In the genomic region with DNA sequence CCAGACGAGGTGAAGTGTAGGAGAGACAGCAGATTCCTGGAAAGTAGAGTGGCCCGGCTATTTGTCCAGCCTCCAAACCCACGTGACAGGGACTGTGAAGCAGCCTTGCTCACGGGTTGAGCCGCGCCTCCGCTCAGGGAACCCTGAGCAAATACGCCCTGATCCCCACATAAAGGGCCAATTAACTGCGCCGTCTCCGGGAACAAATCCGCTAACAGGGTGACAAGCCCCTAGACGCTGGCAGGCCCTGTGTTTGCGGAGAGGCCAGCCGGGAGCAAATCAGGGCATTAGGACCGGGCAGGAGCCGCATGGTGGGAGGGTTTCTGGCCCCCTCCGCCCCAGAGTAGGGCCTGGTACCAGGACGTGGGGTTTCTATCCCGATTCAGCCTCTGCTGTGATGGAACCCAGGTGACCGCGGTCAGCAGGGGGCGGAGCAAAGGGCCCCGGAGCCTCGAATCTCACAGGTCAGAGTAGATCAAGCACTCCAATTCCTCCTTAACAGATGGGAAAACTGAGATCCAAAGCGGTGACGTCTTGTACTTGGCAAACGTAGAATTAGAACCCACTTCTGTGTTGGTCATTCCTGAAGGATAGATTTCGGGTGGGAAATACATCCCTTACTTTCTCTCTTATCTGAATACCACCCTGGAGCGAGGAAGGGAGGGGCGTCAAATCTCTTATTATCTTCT, we compare ENCODE assay signal across 10 cellular contexts. TPM values are rescaled to one million over a fixed set of nuclear protein-coding genes. Genes with fewer than 3 reads are reported as not detected.
DNase-seq lines count a peak whose midpoint lies in the region; ATAC-seq and TF ChIP-seq lines count a peak whose summit lies in the region.
"Had no signal": no experiment of that assay in that cellular context is flagged by ENCODE, and none has a peak within 500 bp of the region (broad histone marks: within the 10 kb centered on the region; RNA-seq: fewer than 3 reads in every experiment).

No MANE protein-coding gene starts in this region.

- H3K4me1 ChIP-seq in Panc1 (ENCODE audit: control insufficient read depth, insufficient read depth, low read length) (peaks cover 17% of the 10 kb centered on the region), foreskin keratinocyte (no peaks in the 10 kb centered on the region), osteoblast (ENCODE audit: insufficient read depth, low read length) (peaks cover 6% of the 10 kb centered on the region)

- CTCF ChIA-PET in Calu3 (lab: Charles Lee) = no interaction called here
- CTCF ChIA-PET in Panc1 (lab: Charles Lee) = no interaction called here

- H3K27ac Mint-ChIP-seq in Calu3 (ENCODE audit: unreplicated experiment) = no peak overlapping the region

- ATAC-seq in Panc1 (peak; percentile 54; the same call in 1 of the 2 replicates), foreskin keratinocyte (peak; percentile 13), GM21576 (IDR thresholded peaks at IDR 0.05; ENCODE audit: unreplicated experiment) (no peak), HG03135 (IDR thresholded peaks at IDR 0.05; ENCODE audit: unreplicated experiment) (no peak)

- POLR2A ChIA-PET in Panc1 (lab: Charles Lee) = no interaction called here

- peak overlapping the region; percentile 36 for H2AFZ ChIP-seq in osteoblast (ENCODE audit: low read length)

- H3K9me3 ChIP-seq in Panc1 (ENCODE audit: control insufficient read depth, insufficient read depth, low read depth, low read length) (no peaks in the 10 kb centered on the region), osteoblast (ENCODE audit: low read depth, low read length) (no peaks in the 10 kb centered on the region)

- peak overlapping the region; percentile 73 for H3K4me2 ChIP-seq in osteoblast (ENCODE audit: insufficient read depth, low read length)

- H3K4me1 Mint-ChIP-seq in Calu3 (ENCODE audit: low read depth, unreplicated experiment) = peaks cover 31% of the 10 kb centered on the region

- H3K36me3 ChIP-seq in Panc1 (ENCODE audit: control insufficient read depth, insufficient read depth, low read length) = no peaks in the 10 kb centered on the region
- no peaks in the 10 kb centered on the region for H3K36me3 ChIP-seq in osteoblast (ENCODE audit: insufficient read depth, low read length)

- H3K79me2 ChIP-seq in osteoblast (ENCODE audit: insufficient read depth, low read length) = no peaks in the 10 kb centered on the region

- H3K27me3 ChIP-seq in Panc1 (ENCODE audit: control insufficient read depth, insufficient read depth, low read length) = peaks cover 69% of the 10 kb centered on the region
- H3K27me3 ChIP-seq in foreskin keratinocyte = peaks cover 100% of the 10 kb centered on the region
- peaks cover 80% of the 10 kb centered on the region for H3K27me3 ChIP-seq in osteoblast (ENCODE audit: insufficient read depth, low read length)

- intact Hi-C loops in Calu3 (cut with micrococcal nuclease; ENCODE audit: unreplicated experiment) = no loop called here
- intact Hi-C loops in Panc1 (cut with micrococcal nuclease; ENCODE audit: unreplicated experiment) = no loop called here

- H3K4me3 Mint-ChIP-seq in Calu3 (ENCODE audit: low read depth, unreplicated experiment) = peak overlapping the region; percentile 21

- H3K27me3 Mint-ChIP-seq in Calu3 (ENCODE audit: unreplicated experiment) = peaks cover 86% of the 10 kb centered on the region

- no TSS peak for BruUV-seq in Calu3 (replicated peaks; lab: Mats Ljungman, UMichigan)
- no TSS peak for BruUV-seq in Panc1 (replicated peaks; lab: Mats Ljungman, UMichigan)

- H3K27ac ChIP-seq in Panc1 (ENCODE audit: low read length) (no peak overlapping the region), foreskin keratinocyte (no peak overlapping the region), osteoblast (ENCODE audit: low read depth, low read length) (no peak overlapping the region)

- TF ChIP-seq CTCF in Calu3 (IDR thresholded peaks at IDR 0.05; ENCODE audit: unreplicated experiment) (no peak), Panc1 (IDR thresholded peaks at IDR 0.05) (no peak; the same call in 1 of the 2 replicates), foreskin keratinocyte (conservative IDR thresholded peaks at IDR 0.05) (no peak), osteoblast (IDR thresholded peaks at IDR 0.05; ENCODE audit: extremely low read depth, low read depth, low read length) (no peak)

- no peaks in the 10 kb centered on the region for H3K36me3 Mint-ChIP-seq in Calu3 (ENCODE audit: insufficient read depth, unreplicated experiment)

- DNase-seq in Calu3 = no peak
- DNase-seq in Panc1 (ENCODE audit: low read depth, low spot score) = no peak
- DNase-seq in foreskin keratinocyte = no peak
- peak; percentile 97 for DNase-seq in osteoblast (ENCODE audit: insufficient read length, low spot score, missing footprints)
- DNase-seq in H4 (ENCODE audit: low spot score) = no peak
- no peak for DNase-seq in NCI-H1436 treated with DMSO at 0.1 percent for 48 hours (lab: John Stamatoyannopoulos, UW)
- DNase-seq: activated CD4-positive, CD25-positive, alpha-beta regulatory T cell treated with anti-CD3 and anti-CD28 coated beads, Interleukin-2, amount 50 U/mL, for 72 hours had no signal

- in situ Hi-C loops in Panc1 (cut with HindIII; ENCODE audit: low pct_unique_long_range_greater_than_20kb, low sequenced_read_pairs) = no loop called here

- peak overlapping the region; percentile 16 to 49; a peak in 3 of 4 replicates for H3K4me3 ChIP-seq in Panc1 (ENCODE audit: low read depth in 2 of 2, low read length in 2 of 2)
- H3K4me3 ChIP-seq in osteoblast (ENCODE audit: insufficient read depth, low read length) = peak overlapping the region; percentile 50

- no peaks in the 10 kb centered on the region for H4K20me1 ChIP-seq in osteoblast (ENCODE audit: insufficient read depth, low read length)

- no peaks in the 10 kb centered on the region for H3K9me3 Mint-ChIP-seq in Calu3 (ENCODE audit: low read depth, unreplicated experiment)

RNA-seq across cellular contexts. Expression of gene ROBO3, which starts 2.0 kb away (rescaled TPM):
- 0.69 and 0.99 TPM in 2 replicates for total RNA-seq in Calu3 (2022)
- total RNA-seq in Panc1 (2021; ENCODE audit: unreplicated experiment) = 12.0 TPM
- 15.7 TPM for polyA plus RNA-seq in Panc1 (2012; ENCODE audit: insufficient read length)
- 24.0 and 51.7 TPM in 2 replicates for total RNA-seq in foreskin keratinocyte
- 22.6 and 61.5 TPM in 2 replicates for polyA plus RNA-seq in foreskin keratinocyte
- 12.7 and 18.1 TPM in 2 replicates for total RNA-seq in osteoblast
- 8.9 and 9.4 TPM in 2 replicates for total RNA-seq in H4 (2014; rRNA removed; shearing (Covaris generic))

RNA-seq across cellular contexts. Expression of gene ROBO4, which starts 34.4 kb away (rescaled TPM):
- total RNA-seq in Calu3 (2022) (not detected in 2 replicates), Panc1 (2021; ENCODE audit: unreplicated experiment) (0.26 TPM), foreskin keratinocyte (1.5 and 6.4 TPM in 2 replicates), osteoblast (0.36 and 0.59 TPM in 2 replicates)
- polyA plus RNA-seq in Panc1 (2012; ENCODE audit: insufficient read length) = not detected
- 1.8 and 5.9 TPM in 2 replicates for polyA plus RNA-seq in foreskin keratinocyte
- total RNA-seq in H4 (2014; rRNA removed; shearing (Covaris generic)) = 0.06 TPM in 1 of 2 replicates, not detected in the other

RNA-seq across cellular contexts. Expression of gene HEPN1, which starts 55.8 kb away (rescaled TPM):
- total RNA-seq in Calu3 (2022) (not detected in 2 replicates), Panc1 (2021; ENCODE audit: unreplicated experiment) (not detected), foreskin keratinocyte (not detected in 2 replicates), osteoblast (under 0.01 TPM in 1 of 2 replicates, not detected in the other)
- not detected for polyA plus RNA-seq in Panc1 (2012; ENCODE audit: insufficient read length)
- polyA plus RNA-seq in foreskin keratinocyte = not detected in 2 replicates
- not detected in 2 replicates for total RNA-seq in H4 (2014; rRNA removed; shearing (Covaris generic))
- total RNA-seq: frontal cortex had no signal

Comparison
In these comparisons a context has a peak if more than half of its experiments do, and no peak if none do; other contexts are left out.
1. ATAC-seq: peak in Panc1 (single experiment) and foreskin keratinocyte (single experiment); none in GM21576 (single experiment) and HG03135 (single experiment).